8 cellular contexts compared by ENCODE assay signal in genomic region chr5:136909906-136910305, GRCh38.
"Had no signal": no experiment of that assay in that cellular context is flagged by ENCODE, and none has a peak within 500 bp of the region (broad histone marks: within the 10 kb centered on the region; RNA-seq: fewer than 3 reads in every experiment).

No MANE protein-coding gene starts in this region.

- H3K4me1 Mint-ChIP-seq: IgD-negative memory B cell had no signal

- H3K9me3 Mint-ChIP-seq: HFFc6 had no signal

- H3K4me3 Mint-ChIP-seq: HFFc6, IgD-negative memory B cell had no signal

- H3K27ac Mint-ChIP-seq: HFFc6, IgD-negative memory B cell had no signal

- H3K27me3 Mint-ChIP-seq: IgD-negative memory B cell had no signal

- ATAC-seq: HCT116, HepG2 had no signal

- DNase-seq: GM23248, GOT3, H7, HFFc6 had no signal

- H3K4me3 ChIP-seq: GM23248, HAP-1 had no signal
